23 cellular contexts compared by ENCODE assay signal in genomic region chr2:38153476-38153875, GRCh38.
"Had no signal": no experiment of that assay in that cellular context is flagged by ENCODE, and none has a peak within 500 bp of the region (broad histone marks: within the 10 kb centered on the region; RNA-seq: fewer than 3 reads in every experiment).

No MANE protein-coding gene starts in this region.

- H3K36me3 ChIP-seq: left lung, ovary, spleen, transverse colon, upper lobe of left lung, vagina had no signal

- DNase-seq: hippocampal formation; kidney; left colon; left lung; midbrain; mucosa of descending colon; naive thymus-derived CD4-positive, alpha-beta T cell; ovary; retina; right cardiac atrium; spleen; stimulated activated CD4-positive, alpha-beta T cell treated with anti-CD3 and anti-CD28 coated beads, Interleukin-4, amount 100 ng/mL, for 24 hours; stimulated activated naive CD4-positive, alpha-beta T cell; transverse colon; upper lobe of left lung had no signal

- H3K4me1 Mint-ChIP-seq: stimulated activated effector memory CD8-positive, alpha-beta T cell treated with anti-CD3 and anti-CD28 coated beads, Interleukin-12 subunit alpha, Interleukin-12 subunit beta, amount 100 ng/mL, for 72 hours had no signal

- H3K9me3 ChIP-seq: left lung, mucosa of descending colon, ovary, spleen, transverse colon, upper lobe of left lung, vagina had no signal

- H3K4me1 ChIP-seq: transverse colon had no signal

- H3K27ac Mint-ChIP-seq: naive thymus-derived CD4-positive, alpha-beta T cell; natural killer cell treated with Interleukin-12 subunit alpha and Interleukin-12 subunit beta and Interleukin-15 and Interleukin-18, amount 100 ng/mL, for 72 hours; progenitor cell of endocrine pancreas; stimulated activated effector memory CD8-positive, alpha-beta T cell treated with anti-CD3 and anti-CD28 coated beads, Interleukin-12 subunit alpha, Interleukin-12 subunit beta, amount 100 ng/mL, for 72 hours; stimulated activated naive CD8-positive, alpha-beta T cell treated with anti-CD3 and anti-CD28 coated beads, Interleukin-15, Interleukin-2, amounts not matched to agents 100 ng/mL and 50 ng/mL, for 24 hours had no signal

- H3K27me3 ChIP-seq: left lung, ovary, spleen, transverse colon, upper lobe of left lung, vagina had no signal

- H3K36me3 Mint-ChIP-seq: naive thymus-derived CD4-positive, alpha-beta T cell; natural killer cell treated with Interleukin-12 subunit alpha and Interleukin-12 subunit beta and Interleukin-15 and Interleukin-18, amount 100 ng/mL, for 72 hours; stimulated activated effector memory CD8-positive, alpha-beta T cell treated with anti-CD3 and anti-CD28 coated beads, Interleukin-12 subunit alpha, Interleukin-12 subunit beta, amount 100 ng/mL, for 72 hours had no signal

- H3K27ac ChIP-seq: ovary, skin epidermis, transverse colon, vagina had no signal

- H3K4me3 ChIP-seq: left lung, lung, mucosa of descending colon, ovary, skin epidermis, spleen, transverse colon, upper lobe of left lung, vagina had no signal

- FAIRE-seq: kidney had no signal

- H3K4me3 Mint-ChIP-seq: naive thymus-derived CD4-positive, alpha-beta T cell; natural killer cell treated with Interleukin-12 subunit alpha and Interleukin-12 subunit beta and Interleukin-15 and Interleukin-18, amount 100 ng/mL, for 72 hours; stimulated activated effector memory CD8-positive, alpha-beta T cell treated with anti-CD3 and anti-CD28 coated beads, Interleukin-12 subunit alpha, Interleukin-12 subunit beta, amount 100 ng/mL, for 72 hours; stimulated activated naive CD8-positive, alpha-beta T cell treated with anti-CD3 and anti-CD28 coated beads, Interleukin-15, Interleukin-2, amounts not matched to agents 100 ng/mL and 50 ng/mL, for 24 hours had no signal

- ATAC-seq: left colon; left lung; mucosa of descending colon; naive thymus-derived CD4-positive, alpha-beta T cell; natural killer cell treated with Interleukin-12 subunit alpha and Interleukin-12 subunit beta and Interleukin-15 and Interleukin-18, amount 100 ng/mL, for 72 hours; right cardiac atrium; sciatic nerve; stimulated activated effector memory CD8-positive, alpha-beta T cell treated with anti-CD3 and anti-CD28 coated beads, Interleukin-12 subunit alpha, Interleukin-12 subunit beta, amount 100 ng/mL, for 72 hours had no signal

- H3K9me3 Mint-ChIP-seq: stimulated activated effector memory CD8-positive, alpha-beta T cell treated with anti-CD3 and anti-CD28 coated beads, Interleukin-12 subunit alpha, Interleukin-12 subunit beta, amount 100 ng/mL, for 72 hours had no signal
